8 cellular contexts compared by ENCODE assay signal in the genomic region with DNA sequence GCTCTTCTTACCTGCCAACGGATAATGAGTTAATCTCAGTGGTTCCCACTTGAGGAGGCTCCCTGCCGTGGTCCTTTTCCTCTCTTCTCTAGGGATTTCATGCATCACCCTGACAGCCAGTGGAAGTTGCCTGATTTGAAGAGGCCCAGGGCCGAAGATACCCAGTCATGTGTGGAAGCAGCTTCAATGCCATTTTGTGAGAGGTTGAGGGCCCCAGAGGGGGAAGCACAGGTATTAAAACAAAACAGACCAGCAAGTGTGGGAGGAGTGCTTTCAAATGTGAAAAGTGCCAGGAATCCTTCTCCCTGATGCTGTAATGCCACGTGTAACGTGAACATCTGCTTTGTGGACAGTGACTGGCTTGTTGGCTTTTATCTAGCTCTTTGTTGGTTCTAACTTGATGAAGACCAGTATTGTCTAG. TPM values are rescaled to one million over a fixed set of nuclear protein-coding genes. Genes with fewer than 3 reads are reported as not detected.
DNase-seq lines count a peak whose midpoint lies in the region; ATAC-seq and TF ChIP-seq lines count a peak whose summit lies in the region.

No MANE protein-coding gene starts in this region.

- no peaks in the 10 kb centered on the region for H3K27me3 Mint-ChIP-seq in central memory CD8-positive, alpha-beta T cell
- no peaks in the 10 kb centered on the region for H3K27me3 Mint-ChIP-seq in nephron (ENCODE audit: low read depth)

- no peaks in the 10 kb centered on the region for H3K9me3 Mint-ChIP-seq in central memory CD8-positive, alpha-beta T cell
- H3K9me3 Mint-ChIP-seq in nephron: no peaks in the 10 kb centered on the region

- peak overlapping the region; percentile 93 for H3K4me3 ChIP-seq in AG04450 (ENCODE audit: low read depth, low read length)
- peak overlapping the region; percentile 91 for H3K4me3 ChIP-seq in MG63
- no peak overlapping the region for H3K4me3 ChIP-seq in SJCRH30

- TF ChIP-seq CTCF in AG04450 (IDR thresholded peaks at IDR 0.05; ENCODE audit: low read depth, low read length) (no peak), nephron (IDR thresholded peaks at IDR 0.05; ENCODE audit: unreplicated experiment in 3 of 3) (no peak)

- H3K27me3 ChIP-seq in AG04450 (ENCODE audit: control insufficient read depth, insufficient read depth, low read length) (no peaks in the 10 kb centered on the region), MG63 (no peaks in the 10 kb centered on the region), SJCRH30 (no peaks in the 10 kb centered on the region)

- peak overlapping the region; percentile 95 for H3K4me3 Mint-ChIP-seq in central memory CD8-positive, alpha-beta T cell
- peak overlapping the region; percentile 93 to 95 (median 95) for H3K4me3 Mint-ChIP-seq in nephron

- peaks cover 5% of the 10 kb centered on the region; the same call in 1 of the 2 replicates for H3K9me3 ChIP-seq in AG04450 (ENCODE audit: control insufficient read depth, insufficient read depth, low read length)
- no peaks in the 10 kb centered on the region for H3K9me3 ChIP-seq in MG63
- no peaks in the 10 kb centered on the region for H3K9me3 ChIP-seq in SJCRH30 (replicated peaks)

- POLR2A ChIA-PET in AG04450 (lab: Yijun Ruan, JAX): interaction anchor here (0.8 kb wide), 1 partner anchor 55 kb away, joined by 4 read pairs; no protein-coding TSS in a partner anchor

- peaks cover 36% of the 10 kb centered on the region for H3K36me3 Mint-ChIP-seq in central memory CD8-positive, alpha-beta T cell (ENCODE audit: insufficient read depth)
- H3K36me3 Mint-ChIP-seq in nephron (ENCODE audit: low read depth): no peaks in the 10 kb centered on the region

- CTCF ChIA-PET in AG04450 (lab: Charles Lee): no interaction called here

- H3K27ac ChIP-seq in AG04450 (ENCODE audit: low read depth, low read length): no peak overlapping the region
- no peak overlapping the region for H3K27ac ChIP-seq in SJCRH30

- no peak for DNase-seq in AG04450 (ENCODE audit: low read depth, low spot score)
- DNase-seq in MG63: no peak
- no peak for DNase-seq in central memory CD8-positive, alpha-beta T cell (ENCODE audit: low spot score in 2 of 2)
- no peak for DNase-seq in AML-193 (lab: John Stamatoyannopoulos, UW)
- no peak for DNase-seq in SJCRH30
- no peak for DNase-seq in LoVo (ENCODE audit: low spot score)
- DNase-seq in left lobe of liver (ENCODE audit: low spot score): no peak

- no peaks in the 10 kb centered on the region for H3K4me1 ChIP-seq in SJCRH30

- H3K27ac Mint-ChIP-seq in central memory CD8-positive, alpha-beta T cell (ENCODE audit: low read depth): peak overlapping the region; percentile 100
- H3K27ac Mint-ChIP-seq in nephron: peak overlapping the region; percentile 81 to 84 (median 84)

- ATAC-seq in central memory CD8-positive, alpha-beta T cell (replicated peaks; ENCODE audit: extremely low read depth, poor library complexity, severe bottlenecking): no peak
- no peak for ATAC-seq in left lobe of liver

- H3K4me1 Mint-ChIP-seq in central memory CD8-positive, alpha-beta T cell: peaks cover 66% of the 10 kb centered on the region
- H3K4me1 Mint-ChIP-seq in nephron: peaks cover 44% of the 10 kb centered on the region

- H3K36me3 ChIP-seq in MG63 (no peaks in the 10 kb centered on the region), SJCRH30 (no peaks in the 10 kb centered on the region)

RNA-seq across cellular contexts. Expression of gene TCP11L2, which starts 1.5 kb away (rescaled TPM):
- polyA plus RNA-seq in AG04450 (2011; rRNA removed): 22.0 and 26.5 TPM in 2 replicates
- 57.8 and 69.6 TPM in 2 replicates for polyA minus RNA-seq in AG04450 (2011; rRNA and poly(A)+ RNA removed)
- total RNA-seq in MG63 (2014; rRNA removed; shearing (Covaris generic); ENCODE audit: low replicate concordance): 33.9 and 37.0 TPM in 2 replicates
- total RNA-seq in SJCRH30 (2014; rRNA removed; shearing (Covaris generic)): 0.25 and 0.30 TPM in 2 replicates
- 8.9 TPM for total RNA-seq in left lobe of liver

RNA-seq across cellular contexts. Expression of gene POLR3B, which starts 53.5 kb away (rescaled TPM):
- polyA plus RNA-seq in AG04450 (2011; rRNA removed): 11.0 and 14.1 TPM in 2 replicates
- 15.4 and 20.4 TPM in 2 replicates for polyA minus RNA-seq in AG04450 (2011; rRNA and poly(A)+ RNA removed)
- 7.1 and 7.7 TPM in 2 replicates for total RNA-seq in MG63 (2014; rRNA removed; shearing (Covaris generic); ENCODE audit: low replicate concordance)
- total RNA-seq in SJCRH30 (2014; rRNA removed; shearing (Covaris generic)): 15.3 and 15.8 TPM in 2 replicates
- 7.9 TPM for total RNA-seq in left lobe of liver

RNA-seq across cellular contexts. Expression of gene CKAP4, which starts 56.2 kb away (rescaled TPM):
- polyA plus RNA-seq in AG04450 (2011; rRNA removed): 376 and 389 TPM in 2 replicates
- 147 and 148 TPM in 2 replicates for polyA minus RNA-seq in AG04450 (2011; rRNA and poly(A)+ RNA removed)
- 183 and 206 TPM in 2 replicates for total RNA-seq in MG63 (2014; rRNA removed; shearing (Covaris generic); ENCODE audit: low replicate concordance)
- total RNA-seq in SJCRH30 (2014; rRNA removed; shearing (Covaris generic)): 47.8 and 50.7 TPM in 2 replicates
- total RNA-seq in left lobe of liver: 22.6 TPM
